In the genomic region with DNA sequence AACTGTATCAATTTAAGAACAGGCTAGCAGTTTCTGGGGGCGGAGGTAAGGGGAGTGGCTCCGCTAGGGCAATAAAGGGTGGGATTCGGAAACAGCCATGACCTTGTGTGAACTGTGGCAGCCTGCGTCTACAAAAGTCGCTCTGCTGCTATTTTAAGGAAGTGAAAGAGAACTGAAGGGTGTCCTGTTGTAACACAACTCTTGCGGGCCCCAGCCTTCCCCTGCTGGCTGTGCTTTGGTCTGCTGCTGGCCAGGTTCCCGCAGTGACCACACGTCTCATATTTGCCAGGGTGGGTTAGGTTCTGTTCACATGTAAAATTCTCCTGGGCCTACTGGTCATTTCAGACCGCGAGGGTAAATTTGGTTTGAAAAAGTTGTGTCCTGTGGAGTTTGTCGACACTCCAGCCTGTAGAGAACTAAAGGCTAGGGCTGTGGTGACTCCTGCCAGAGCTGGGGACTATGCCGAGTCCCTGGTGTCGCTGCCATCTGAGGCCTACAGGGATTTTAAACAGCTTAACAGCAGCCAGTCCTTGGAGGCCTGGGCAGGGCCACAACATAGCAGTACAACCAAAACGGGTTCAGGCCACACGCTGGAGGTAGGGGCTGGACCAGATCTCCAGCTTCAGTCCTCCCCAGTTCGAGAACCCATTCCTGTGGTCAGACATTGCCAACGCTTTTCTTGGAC, we compare ENCODE assay signal across 8 cellular contexts. TPM values are rescaled to one million over a fixed set of nuclear protein-coding genes. Genes with fewer than 3 reads are reported as not detected.
DNase-seq lines count a peak whose midpoint lies in the region; ATAC-seq and TF ChIP-seq lines count a peak whose summit lies in the region.

No MANE protein-coding gene starts in this region.

- H3K9me3 ChIP-seq in OCI-LY3 (ENCODE audit: insufficient read depth, low read length) (no peaks in the 10 kb centered on the region), right lobe of liver (no peaks in the 10 kb centered on the region), suprapubic skin (no peaks in the 10 kb centered on the region)

- peak overlapping the region; percentile 18; the same call in 1 of the 2 replicates for H2AFZ ChIP-seq in OCI-LY3 (ENCODE audit: low read depth, low read length)

- peak overlapping the region; percentile 94 for H3K27ac Mint-ChIP-seq in activated naive CD4-positive, alpha-beta T cell treated with anti-CD3 and anti-CD28 coated beads, Interleukin-2, amount 50 U/mL, for 24 hours

- TF ChIP-seq POLR2A in right lobe of liver (IDR thresholded peaks at IDR 0.05) (peak; percentile 15), suprapubic skin (IDR thresholded peaks at IDR 0.05) (no peak)

- H3K4me1 Mint-ChIP-seq in activated naive CD4-positive, alpha-beta T cell treated with anti-CD3 and anti-CD28 coated beads, Interleukin-2, amount 50 U/mL, for 24 hours = peaks cover 52% of the 10 kb centered on the region

- H4K20me1 ChIP-seq in OCI-LY3 (ENCODE audit: insufficient read depth, low read length) = peaks cover 14% of the 10 kb centered on the region

- peaks cover 50% of the 10 kb centered on the region for H3K4me1 ChIP-seq in OCI-LY3 (ENCODE audit: low read length)
- H3K4me1 ChIP-seq in right lobe of liver = peaks cover 0 to 41% (median 18%) of the 10 kb centered on the region in 4 donors
- peaks cover 43% of the 10 kb centered on the region for H3K4me1 ChIP-seq in suprapubic skin

- H3K4me3 Mint-ChIP-seq in activated naive CD4-positive, alpha-beta T cell treated with anti-CD3 and anti-CD28 coated beads, Interleukin-2, amount 50 U/mL, for 24 hours = peak overlapping the region; percentile 93

- peaks cover 40% of the 10 kb centered on the region for H3K79me2 ChIP-seq in OCI-LY3 (ENCODE audit: low read length)

- H3K9me3 Mint-ChIP-seq in activated naive CD4-positive, alpha-beta T cell treated with anti-CD3 and anti-CD28 coated beads, Interleukin-2, amount 50 U/mL, for 24 hours = no peaks in the 10 kb centered on the region

- DNase-seq in activated naive CD4-positive, alpha-beta T cell treated with Interleukin-2 at 50 U/mL for 16 hours = no peak
- DNase-seq in choroid plexus epithelial cell (ENCODE audit: low read depth) = peak; percentile 69
- peak; percentile 68 to 72 (median 72) for DNase-seq in right lobe of liver
- DNase-seq in suprapubic skin (ENCODE audit: low spot score in 2 of 2) = peak; percentile 88 to 91
- DNase-seq in NCI-H2227 (lab: John Stamatoyannopoulos, UW; ENCODE audit: unreplicated experiment) = no peak

- TF ChIP-seq EP300 in suprapubic skin (IDR thresholded peaks at IDR 0.05) = no peak

- intact Hi-C loops in right lobe of liver (cut with DNase I) = loop anchor here in 1 of 2 donors (10.0 kb wide), 1 partner anchor 52 kb away; no protein-coding TSS in a partner anchor

- H3K4me3 ChIP-seq in OCI-LY3 (ENCODE audit: low read length) (peak overlapping the region; percentile 94), choroid plexus epithelial cell (ENCODE audit: low read depth, low read length) (peak overlapping the region; percentile 64), right lobe of liver (peak overlapping the region; percentile 74 to 99 (median 92)), suprapubic skin (peak overlapping the region; percentile 74)

- H3K27me3 ChIP-seq in OCI-LY3 (ENCODE audit: low read depth, low read length) (no peaks in the 10 kb centered on the region), right lobe of liver (no peaks in the 10 kb centered on the region), suprapubic skin (no peaks in the 10 kb centered on the region)

- ATAC-seq in HG02759 (IDR thresholded peaks at IDR 0.05; ENCODE audit: unreplicated experiment) (peak; percentile 67), right lobe of liver (peak; percentile 1 to 31 (median 20))

- TF ChIP-seq CTCF in OCI-LY3 (IDR thresholded peaks at IDR 0.05; ENCODE audit: low read depth, low read length) (no peak), choroid plexus epithelial cell (conservative IDR thresholded peaks at IDR 0.05; ENCODE audit: low read depth, low read length) (peak; percentile 14), right lobe of liver (IDR thresholded peaks at IDR 0.05) (no peak), suprapubic skin (IDR thresholded peaks at IDR 0.05) (no peak)

- H3K4me2 ChIP-seq in OCI-LY3 (ENCODE audit: low read length) = peak overlapping the region; percentile 95

- peaks cover 7% of the 10 kb centered on the region for H3K36me3 ChIP-seq in OCI-LY3 (replicated peaks; ENCODE audit: low read depth, low read length)
- H3K36me3 ChIP-seq in right lobe of liver = no peaks in the 10 kb centered on the region
- H3K36me3 ChIP-seq in suprapubic skin = no peaks in the 10 kb centered on the region

- 11% methylated on average over 11 of the region's 17 CpGs for WGBS in right lobe of liver (ENCODE audit: insufficient coverage, low coverage, low lambda C conversion rate, missing lambda C conversion rate)
- 11% methylated on average over 14 of the region's 17 CpGs for WGBS in suprapubic skin

- peak overlapping the region; percentile 97 for H3K9ac ChIP-seq in OCI-LY3 (ENCODE audit: low read length)

- H3K27ac ChIP-seq in OCI-LY3 (ENCODE audit: low read length) (peak overlapping the region; percentile 94), right lobe of liver (peak overlapping the region; percentile 80 to 92 (median 86)), suprapubic skin (peak overlapping the region; percentile 85)

- no peaks in the 10 kb centered on the region for H3K36me3 Mint-ChIP-seq in activated naive CD4-positive, alpha-beta T cell treated with anti-CD3 and anti-CD28 coated beads, Interleukin-2, amount 50 U/mL, for 24 hours

- no peaks in the 10 kb centered on the region for H3K27me3 Mint-ChIP-seq in activated naive CD4-positive, alpha-beta T cell treated with anti-CD3 and anti-CD28 coated beads, Interleukin-2, amount 50 U/mL, for 24 hours

RNA-seq across cellular contexts. Expression of a gene that starts 1.1 kb away (rescaled TPM):
- total RNA-seq in right lobe of liver (10 to 100 TPM; 25.5 to 69.3 (median 46.6) TPM), suprapubic skin (100 to 1,000 TPM in 1 of 4 donors, 10 to 100 TPM in 3; 68.2 to 139 (median 76.2) TPM)

RNA-seq across cellular contexts. Expression of a gene that starts 27.4 kb away (rescaled TPM):
- total RNA-seq in right lobe of liver (1 to 10 TPM; 2.2 to 5.5 (median 3.0) TPM), suprapubic skin (1 to 10 TPM; 1.2 to 5.3 (median 2.2) TPM)

Comparison
In these comparisons a context has a peak if more than half of its experiments do, and no peak if none do; other contexts are left out.
1. DNase-seq: peak in choroid plexus epithelial cell (single experiment), right lobe of liver (3 of 3) and suprapubic skin (2 of 2); none in activated naive CD4-positive, alpha-beta T cell treated with Interleukin-2 at 50 U/mL for 16 hours (single experiment) and NCI-H2227 (single experiment).
2. Peak in every context shown above with its lines, with median percentiles within 50 percentile points of each other: H3K27ac ChIP-seq and H3K4me3 ChIP-seq.